ENCODE assay signal across 16 cellular contexts in genomic region chr2:9225806-9226205, GRCh38. TPM values are rescaled to one million over a fixed set of nuclear protein-coding genes. Genes with fewer than 3 reads are reported as not detected.
DNase-seq lines count a peak whose midpoint lies in the region; ATAC-seq and TF ChIP-seq lines count a peak whose summit lies in the region.
"Had no signal": no experiment of that assay in that cellular context is flagged by ENCODE, and none has a peak within 500 bp of the region (broad histone marks: within the 10 kb centered on the region; RNA-seq: fewer than 3 reads in every experiment).

No MANE protein-coding gene starts in this region.

- H3K9me3 Mint-ChIP-seq in CD8-positive, alpha-beta T cell, result no peaks in the 10 kb centered on the region
- no peaks in the 10 kb centered on the region for H3K9me3 Mint-ChIP-seq in activated CD4-positive, alpha-beta memory T cell treated with anti-CD3 and anti-CD28 coated beads, Interleukin-2, amount 10 ng/mL, durations not matched to agents 7 days and 5 days

- no peak overlapping the region for H3K4me3 Mint-ChIP-seq in CD8-positive, alpha-beta T cell
- H3K4me3 Mint-ChIP-seq in activated CD4-positive, alpha-beta memory T cell treated with anti-CD3 and anti-CD28 coated beads, Interleukin-2, amount 10 ng/mL, durations not matched to agents 7 days and 5 days, result no peak overlapping the region
- H3K4me3 Mint-ChIP-seq: CD4-positive, CD25-positive, alpha-beta regulatory T cell had no signal

- TF ChIP-seq EP300 in gastroesophageal sphincter (IDR thresholded peaks at IDR 0.05), result no peak

- H3K27me3 ChIP-seq in right cardiac atrium (ENCODE audit: control insufficient read depth, insufficient read depth) (no peaks in the 10 kb centered on the region), gastroesophageal sphincter (no peaks in the 10 kb centered on the region), trophoblast cell (ENCODE audit: insufficient read depth, low read length) (no peaks in the 10 kb centered on the region)
- H3K27me3 ChIP-seq in CD8-positive, alpha-beta T cell (ENCODE audit: insufficient read depth, low read length), result no peaks in the 10 kb centered on the region
- H3K27me3 ChIP-seq: SJSA1 had no signal

- peaks cover 7% of the 10 kb centered on the region for H3K27me3 Mint-ChIP-seq in CD8-positive, alpha-beta T cell (ENCODE audit: low read depth)
- H3K27me3 Mint-ChIP-seq in activated CD4-positive, alpha-beta memory T cell treated with anti-CD3 and anti-CD28 coated beads, Interleukin-2, amount 10 ng/mL, durations not matched to agents 7 days and 5 days, result peaks cover 26% of the 10 kb centered on the region

- no peak overlapping the region for H2BK5ac ChIP-seq in trophoblast cell (ENCODE audit: low read depth, low read length, poor library complexity)

- no peak overlapping the region for H2AK5ac ChIP-seq in trophoblast cell (ENCODE audit: low read length)

- H3K4ac ChIP-seq in trophoblast cell (ENCODE audit: low read depth, low read length), result peak overlapping the region; percentile 50

- no peaks in the 10 kb centered on the region for H3K79me1 ChIP-seq in trophoblast cell (ENCODE audit: low read length)

- CTCF ChIA-PET in CD8-positive, alpha-beta T cell (lab: Charles Lee), result no interaction called here
- CTCF ChIA-PET in activated CD4-positive, alpha-beta memory T cell treated with anti-CD3 and anti-CD28 coated beads, Interleukin-2, amount 10 ng/mL, durations not matched to agents 7 days and 5 days (lab: Charles Lee), result no interaction called here

- WGBS in right cardiac atrium, result 66% methylated on average over 10 of the region's 10 CpGs
- WGBS in gastroesophageal sphincter (ENCODE audit: low coverage in 1 of 2), 2 donors, result 77 to 82% methylated on average over 5 to 10 of the region's 10 CpGs
- no CpG with 5 or more reads among the region's 10 CpGs for WGBS in trophoblast cell (ENCODE audit: extremely low coverage, insufficient coverage, insufficient read length)

- H3K36me3 Mint-ChIP-seq in CD8-positive, alpha-beta T cell, result no peaks in the 10 kb centered on the region
- H3K36me3 Mint-ChIP-seq in activated CD4-positive, alpha-beta memory T cell treated with anti-CD3 and anti-CD28 coated beads, Interleukin-2, amount 10 ng/mL, durations not matched to agents 7 days and 5 days (ENCODE audit: low read depth), result no peaks in the 10 kb centered on the region
- H3K36me3 Mint-ChIP-seq: CD4-positive, CD25-positive, alpha-beta regulatory T cell had no signal

- DNase-seq in right cardiac atrium, result no peak
- no peak for DNase-seq in cardiac septum (ENCODE audit: low spot score)
- no peak for DNase-seq in trophoblast cell
- no peak for DNase-seq in CD8-positive, alpha-beta T cell
- DNase-seq in activated CD4-positive, alpha-beta memory T cell treated with anti-CD3 and anti-CD28 coated beads, Interleukin-2, amount 10 ng/mL, durations not matched to agents 7 days and 5 days, result no peak
- no peak for DNase-seq in NOMO-1 (lab: John Stamatoyannopoulos, UW; ENCODE audit: unreplicated experiment in 2 of 2)
- DNase-seq: CD4-positive, CD25-positive, alpha-beta regulatory T cell; DMS79; Karpas-422; MM.1S; NCI-H1092 treated with DMSO at 0.1 percent for 48 hours; NCI-H1694; NCI-H69 had no signal

- H4K91ac ChIP-seq in trophoblast cell (ENCODE audit: low read depth, low read length), result no peak overlapping the region

- no peak overlapping the region for H3K9ac ChIP-seq in trophoblast cell (ENCODE audit: low read length)

- no peaks in the 10 kb centered on the region for H3K79me2 ChIP-seq in trophoblast cell (ENCODE audit: control insufficient read depth, insufficient read depth, low read length, poor library complexity)

- no peak overlapping the region for H3K14ac ChIP-seq in trophoblast cell (ENCODE audit: low read length)

- H3K36me3 ChIP-seq in gastroesophageal sphincter (no peaks in the 10 kb centered on the region), trophoblast cell (ENCODE audit: control insufficient read depth in 1 of 2, insufficient read depth in 2 of 2, low read length in 2 of 2) (peaks cover 0 to 6% of the 10 kb centered on the region in 2 experiments)
- no peaks in the 10 kb centered on the region for H3K36me3 ChIP-seq in CD8-positive, alpha-beta T cell (ENCODE audit: insufficient read depth, low read length)
- H3K36me3 ChIP-seq: HAP-1, SJSA1 had no signal

- H3K4me1 Mint-ChIP-seq in CD8-positive, alpha-beta T cell (ENCODE audit: low read depth), result no peaks in the 10 kb centered on the region
- H3K4me1 Mint-ChIP-seq in activated CD4-positive, alpha-beta memory T cell treated with anti-CD3 and anti-CD28 coated beads, Interleukin-2, amount 10 ng/mL, durations not matched to agents 7 days and 5 days, result no peaks in the 10 kb centered on the region
- H3K4me1 Mint-ChIP-seq: CD4-positive, CD25-positive, alpha-beta regulatory T cell had no signal

- H2BK120ac ChIP-seq in trophoblast cell (ENCODE audit: insufficient read depth, low read length, poor library complexity), result no peak overlapping the region

- H3K4me3 ChIP-seq in right cardiac atrium (ENCODE audit: low read length), result no peak overlapping the region
- H3K4me3 ChIP-seq in gastroesophageal sphincter, result no peak overlapping the region
- no peak overlapping the region for H3K4me3 ChIP-seq in trophoblast cell (ENCODE audit: low read depth, low read length)
- H3K4me3 ChIP-seq in CD8-positive, alpha-beta T cell (ENCODE audit: low read depth, low read length), result no peak overlapping the region
- H3K4me3 ChIP-seq: HAP-1, SJSA1 had no signal

- no peak overlapping the region for H2AFZ ChIP-seq in trophoblast cell (ENCODE audit: insufficient read depth, low read length, poor library complexity)

- no peak overlapping the region for H3K27ac Mint-ChIP-seq in CD8-positive, alpha-beta T cell
- no peak overlapping the region for H3K27ac Mint-ChIP-seq in activated CD4-positive, alpha-beta memory T cell treated with anti-CD3 and anti-CD28 coated beads, Interleukin-2, amount 10 ng/mL, durations not matched to agents 7 days and 5 days

- no peak overlapping the region for H4K8ac ChIP-seq in trophoblast cell (ENCODE audit: low read depth, low read length)

- POLR2A ChIA-PET in CD8-positive, alpha-beta T cell (lab: Charles Lee), result no interaction called here
- POLR2A ChIA-PET in activated CD4-positive, alpha-beta memory T cell treated with anti-CD3 and anti-CD28 coated beads, Interleukin-2, amount 10 ng/mL, durations not matched to agents 7 days and 5 days (lab: Charles Lee), result no interaction called here

- no peak overlapping the region for H3K23ac ChIP-seq in trophoblast cell (ENCODE audit: low read length)

- no peak overlapping the region for H4K12ac ChIP-seq in trophoblast cell (ENCODE audit: low read depth, low read length)

- no peak for TF ChIP-seq CTCF in gastroesophageal sphincter (IDR thresholded peaks at IDR 0.05)
- TF ChIP-seq CTCF in CD8-positive, alpha-beta T cell (IDR thresholded peaks at IDR 0.05), result no peak

- H3K27ac ChIP-seq in right cardiac atrium (ENCODE audit: low read length) (peak overlapping the region; percentile 6), gastroesophageal sphincter (peak overlapping the region in 3 of 4 donors; percentile 8 to 12 (median 8)), trophoblast cell (ENCODE audit: low read depth, low read length) (no peak overlapping the region)
- H3K27ac ChIP-seq in CD8-positive, alpha-beta T cell (ENCODE audit: low read depth, low read length), result no peak overlapping the region
- H3K27ac ChIP-seq: SJSA1 had no signal

- no peak overlapping the region for H3K4me2 ChIP-seq in trophoblast cell (ENCODE audit: low read length)

- TF ChIP-seq POLR2A in gastroesophageal sphincter (IDR thresholded peaks at IDR 0.05), result no peak

- intact Hi-C loops in right cardiac atrium (cut with DNase I), result no loop called here
- intact Hi-C loops in cardiac septum (cut with DNase I), result no loop called here
- intact Hi-C loops in CD8-positive, alpha-beta T cell (cut with DNase I, micrococcal nuclease), result no loop called here

- H3K9me3 ChIP-seq in right cardiac atrium (ENCODE audit: control insufficient read depth, low read length), result no peaks in the 10 kb centered on the region
- no peaks in the 10 kb centered on the region for H3K9me3 ChIP-seq in gastroesophageal sphincter
- no peaks in the 10 kb centered on the region for H3K9me3 ChIP-seq in trophoblast cell (ENCODE audit: insufficient read depth, low read depth, low read length)
- no peaks in the 10 kb centered on the region for H3K9me3 ChIP-seq in CD8-positive, alpha-beta T cell (ENCODE audit: low read length)
- H3K9me3 ChIP-seq: HAP-1, SJSA1 had no signal

- ATAC-seq in right cardiac atrium (peak in 1 of 2 donors; percentile 50), gastroesophageal sphincter (no peak)
- no peak for ATAC-seq in CD8-positive, alpha-beta T cell

- no peak overlapping the region for H2BK12ac ChIP-seq in trophoblast cell (ENCODE audit: low read length)

- H3K18ac ChIP-seq in trophoblast cell (ENCODE audit: low read length), result peak overlapping the region; percentile 64

- peaks cover 33% of the 10 kb centered on the region for H3K4me1 ChIP-seq in right cardiac atrium (ENCODE audit: control insufficient read depth, insufficient read depth, low read length)
- H3K4me1 ChIP-seq in gastroesophageal sphincter, result peaks cover 0 to 97% (median 16%) of the 10 kb centered on the region in 3 donors
- H3K4me1 ChIP-seq in trophoblast cell (ENCODE audit: control insufficient read depth in 1 of 2, insufficient read depth in 2 of 2, low read length in 2 of 2), result peaks cover 26 to 30% of the 10 kb centered on the region in 2 experiments
- no peaks in the 10 kb centered on the region for H3K4me1 ChIP-seq in CD8-positive, alpha-beta T cell (ENCODE audit: insufficient read depth, low read length)
- H3K4me1 ChIP-seq: HAP-1 had no signal

RNA-seq across cellular contexts. Expression of gene ASAP2, which starts 19.2 kb away (rescaled TPM):
- total RNA-seq in right cardiac atrium (10 to 100 TPM; 13.3 to 19.7 (median 16.0) TPM), cardiac septum (11.8 TPM), gastroesophageal sphincter (10 to 100 TPM; 18.3 to 31.4 (median 26.2) TPM)
- 9.2 TPM for polyA plus RNA-seq in right cardiac atrium
- 35.0 and 37.6 TPM in 2 replicates for polyA plus RNA-seq in trophoblast cell (2013)
- total RNA-seq in CD8-positive, alpha-beta T cell, result not detected
- total RNA-seq in activated CD4-positive, alpha-beta memory T cell treated with anti-CD3 and anti-CD28 coated beads, Interleukin-2, amount 10 ng/mL, durations not matched to agents 7 days and 5 days, result under 1 TPM; 0.25 to 0.71 TPM
- polyA plus RNA-seq: CD4-positive, CD25-positive, alpha-beta regulatory T cell had no signal

Comparison
In these comparisons a context has a peak if more than half of its experiments do, and no peak if none do; other contexts are left out.
1. H3K27ac ChIP-seq: peak in right cardiac atrium (single experiment) and gastroesophageal sphincter (3 of 4); none in trophoblast cell (single experiment) and CD8-positive, alpha-beta T cell (single experiment).